In the genomic region with DNA sequence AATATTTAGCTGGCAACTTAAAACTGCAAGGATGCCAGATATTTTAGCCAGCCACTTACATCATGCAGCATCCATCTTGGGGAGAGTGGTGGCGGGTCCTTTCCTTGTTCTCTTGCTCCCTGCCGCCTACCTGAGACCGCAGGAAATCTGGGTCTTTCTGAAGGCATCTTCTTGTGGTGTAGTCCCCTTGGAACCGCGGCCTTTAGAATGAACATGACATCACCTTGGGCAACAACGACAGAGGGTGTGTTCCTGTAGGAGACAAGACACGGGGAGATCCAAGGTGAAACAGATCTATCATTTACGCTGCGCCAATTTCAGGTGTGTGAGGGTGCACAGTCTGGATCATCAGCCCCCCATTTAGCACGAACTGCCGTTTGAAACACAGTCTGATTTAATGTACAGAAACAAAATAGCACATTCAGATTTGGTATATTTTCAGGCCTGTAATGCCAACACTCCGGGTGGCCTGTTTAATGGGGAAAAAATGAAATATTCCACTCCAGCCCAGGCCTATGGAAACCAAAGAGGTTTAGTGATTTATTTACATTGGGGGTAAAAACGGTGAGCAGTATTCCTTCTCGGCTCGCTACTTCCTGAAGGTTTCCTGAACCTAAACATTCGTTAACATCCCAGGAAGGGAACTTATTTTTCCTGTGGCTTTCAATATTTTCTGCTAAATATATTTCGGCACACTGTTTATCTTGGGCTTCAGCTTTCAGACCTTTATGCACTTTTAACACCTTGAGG, we compare ENCODE assay signal across 8 cellular contexts. TPM values are rescaled to one million over a fixed set of nuclear protein-coding genes. Genes with fewer than 3 reads are reported as not detected.
DNase-seq lines count a peak whose midpoint lies in the region; ATAC-seq and TF ChIP-seq lines count a peak whose summit lies in the region.

No MANE protein-coding gene starts in this region.

- no peak for TF ChIP-seq CTCF in heart right ventricle (IDR thresholded peaks at IDR 0.05)
- TF ChIP-seq CTCF in activated B cell treated with CpG ODN at 0.5 μM for 24 hours (IDR thresholded peaks at IDR 0.05): no peak
- no peak for TF ChIP-seq CTCF in foreskin keratinocyte (conservative IDR thresholded peaks at IDR 0.05)

- peak overlapping the region in 5 of 10 donors; percentile 18 to 43 (median 41) for H3K4me3 ChIP-seq in heart right ventricle

- no peaks in the 10 kb centered on the region for H3K9me3 Mint-ChIP-seq in activated B cell treated with CpG ODN at 0.5 μM for 24 hours

- peaks cover 81% of the 10 kb centered on the region for H3K4me1 Mint-ChIP-seq in activated B cell treated with CpG ODN at 0.5 μM for 24 hours

- ATAC-seq in heart right ventricle (peak in 1 of 8 donors; percentile 0), activated B cell treated with CpG ODN at 0.5 μM for 24 hours (ENCODE audit: low read depth) (no peak), foreskin keratinocyte (no peak), GM19351 (IDR thresholded peaks at IDR 0.05; ENCODE audit: unreplicated experiment) (no peak)

- H3K4me3 Mint-ChIP-seq in activated B cell treated with CpG ODN at 0.5 μM for 24 hours: peak overlapping the region; percentile 58

- DNase-seq in heart right ventricle (no peak), cardiac septum (ENCODE audit: low spot score) (no peak), activated B cell treated with CpG ODN at 0.5 μM for 24 hours (no peak), foreskin keratinocyte (no peak), ecto neural progenitor cell (ENCODE audit: low spot score) (no peak), GF-D8 (lab: John Stamatoyannopoulos, UW) (no peak)
- peak; percentile 64 for DNase-seq in stimulated activated CD8-positive, alpha-beta memory T cell treated with anti-CD3 and anti-CD28 coated beads, Interleukin-4, amount 100 ng/mL, for 48 hours

- H3K36me3 Mint-ChIP-seq in activated B cell treated with CpG ODN at 0.5 μM for 24 hours (ENCODE audit: low read depth): no peaks in the 10 kb centered on the region

- intact Hi-C loops in heart right ventricle (cut with DNase I): loop anchor here in 4 of 10 donors (1.0 to 5.0 kb wide), 2 partner anchors 13 to 84 kb away; a partner anchor contains a TSS
- intact Hi-C loops in cardiac septum (cut with DNase I): loop anchor here (1.0 to 5.0 kb wide), 2 partner anchors 84 to 122 kb away; no protein-coding TSS in a partner anchor
- intact Hi-C loops in activated B cell treated with CpG ODN at 0.5 μM for 24 hours (cut with micrococcal nuclease): loop anchor here (1.0 to 10.0 kb wide), 6 partner anchors 9 to 574 kb away; a partner anchor contains a TSS

- H3K4me1 ChIP-seq in heart right ventricle (peaks cover 60 to 98% (median 97%) of the 10 kb centered on the region in 9 donors), foreskin keratinocyte (peaks cover 63% of the 10 kb centered on the region)

- POLR2A ChIA-PET in activated B cell treated with CpG ODN at 0.5 μM for 24 hours (lab: Charles Lee): interaction anchor here (0.8 to 5.5 kb wide), 12 partner anchors 12 to 330 kb away, joined by 3 to 140 read pairs (median 10); a partner anchor contains a TSS

- no peaks in the 10 kb centered on the region for H3K27me3 Mint-ChIP-seq in activated B cell treated with CpG ODN at 0.5 μM for 24 hours

- WGBS in heart right ventricle, 2 donors: 30 to 36% methylated on average over 17 of the region's 17 CpGs

- no peaks in the 10 kb centered on the region for H3K9me3 ChIP-seq in heart right ventricle

- H3K27ac ChIP-seq in heart right ventricle (peak overlapping the region; percentile 90 to 100 (median 96)), foreskin keratinocyte (peak overlapping the region; percentile 84)

- H3K27me3 ChIP-seq in heart right ventricle (no peaks in the 10 kb centered on the region), foreskin keratinocyte (no peaks in the 10 kb centered on the region)

- CTCF ChIA-PET in activated B cell treated with CpG ODN at 0.5 μM for 24 hours (lab: Charles Lee): interaction anchor here (1.5 to 3.8 kb wide), 4 partner anchors 11 to 166 kb away, joined by 3 to 14 read pairs (median 8); no protein-coding TSS in a partner anchor

- peak overlapping the region; percentile 96 for H3K27ac Mint-ChIP-seq in activated B cell treated with CpG ODN at 0.5 μM for 24 hours

- no peaks in the 10 kb centered on the region for H3K36me3 ChIP-seq in heart right ventricle

RNA-seq across cellular contexts. Expression of a gene that starts 12.7 kb away (rescaled TPM):
- total RNA-seq in heart right ventricle (10 to 100 TPM; 25.1 to 66.6 (median 36.4) TPM), cardiac septum (46.0 TPM), activated B cell treated with CpG ODN at 0.5 μM for 24 hours (14.0 and 14.5 TPM in 2 replicates), foreskin keratinocyte (20.2 and 20.7 TPM in 2 replicates)
- polyA plus RNA-seq in heart right ventricle (10 to 100 TPM in 1 of 2 donors, 1 to 10 TPM in 1; 6.6 to 15.4 TPM), foreskin keratinocyte (8.0 and 8.7 TPM in 2 replicates)

RNA-seq across cellular contexts. Expression of a gene that starts 56.9 kb away (rescaled TPM):
- 10 to 100 TPM; 51.4 to 93.8 (median 64.2) TPM for total RNA-seq in heart right ventricle
- polyA plus RNA-seq in heart right ventricle: 10 to 100 TPM in 1 of 2 donors, 1 to 10 TPM in 1; 9.4 to 11.6 TPM
- 45.9 TPM for total RNA-seq in cardiac septum
- total RNA-seq in activated B cell treated with CpG ODN at 0.5 μM for 24 hours: 26.6 and 28.5 TPM in 2 replicates
- total RNA-seq in foreskin keratinocyte: 10.0 and 10.1 TPM in 2 replicates
- 2.3 and 3.0 TPM in 2 replicates for polyA plus RNA-seq in foreskin keratinocyte
